Comparison of ENCODE assay signal across 2 cellular contexts in genomic region chr2:84473181-84473580, GRCh38. TPM values are rescaled to one million over a fixed set of nuclear protein-coding genes. Genes with fewer than 3 reads are reported as not detected.
"Had no signal": no experiment of that assay in that cellular context is flagged by ENCODE, and none has a peak within 500 bp of the region (broad histone marks: within the 10 kb centered on the region; RNA-seq: fewer than 3 reads in every experiment).

No MANE protein-coding gene starts in this region.

RNA-seq across cellular contexts. Expression of gene DNAH6, which starts 43.1 kb away (rescaled TPM):
- total RNA-seq: chondrocyte had no signal
- polyA plus RNA-seq: endothelial cell of umbilical vein had no signal
